19 cellular contexts compared by ENCODE assay signal in the genomic region with DNA sequence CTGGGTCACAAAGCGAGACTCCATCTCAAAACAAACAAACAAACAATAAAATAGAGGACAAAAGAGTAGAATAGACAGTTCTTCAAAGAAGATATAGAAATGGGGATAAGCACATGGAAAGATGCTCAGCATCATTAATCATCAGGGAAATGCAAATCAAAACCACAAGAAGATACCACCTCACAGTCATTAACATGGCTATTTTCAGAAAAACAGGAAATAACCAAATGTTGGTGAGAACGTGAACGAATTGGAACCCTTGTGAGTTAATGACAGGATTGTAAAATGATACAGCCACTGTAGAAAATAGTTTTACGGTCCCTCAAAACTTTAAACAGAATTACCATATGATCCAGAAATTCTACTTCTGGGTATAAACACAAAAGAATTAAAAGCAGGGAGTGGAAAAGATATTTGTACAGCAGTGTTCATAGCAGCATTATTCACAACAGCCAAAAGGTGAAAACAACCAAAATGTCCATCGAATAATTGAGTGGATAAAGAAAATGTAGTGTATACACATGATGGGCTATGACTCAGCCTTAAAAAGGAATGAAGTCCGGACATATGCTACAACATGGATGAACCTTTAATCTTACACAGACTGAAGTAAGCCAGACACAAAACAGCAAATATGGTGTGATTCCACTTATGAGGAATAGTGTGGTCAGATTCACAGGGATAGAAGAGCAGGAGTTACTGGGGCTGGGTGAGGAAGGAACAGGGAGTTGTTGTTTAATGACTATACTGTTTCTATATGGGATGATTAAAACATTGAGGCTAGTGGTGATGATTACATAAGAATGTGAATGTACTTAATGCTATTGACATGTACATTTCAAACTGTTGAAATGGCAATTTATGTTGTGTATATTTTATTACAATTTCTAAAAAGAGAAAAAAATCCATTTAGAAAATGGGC. TPM values are rescaled to one million over a fixed set of nuclear protein-coding genes. Genes with fewer than 3 reads are reported as not detected.
DNase-seq lines count a peak whose midpoint lies in the region; ATAC-seq and TF ChIP-seq lines count a peak whose summit lies in the region.
"Had no signal": no experiment of that assay in that cellular context is flagged by ENCODE, and none has a peak within 500 bp of the region (broad histone marks: within the 10 kb centered on the region; RNA-seq: fewer than 3 reads in every experiment).

No MANE protein-coding gene starts in this region.

- no peak overlapping the region for H3K27ac Mint-ChIP-seq in activated T-cell treated with anti-CD3 and anti-CD28 coated beads, Interleukin-2, amount 50 U/mL, for 24 hours
- H3K27ac Mint-ChIP-seq in activated T-helper 17 cell treated with anti-CD3 and anti-CD28 coated beads, Interleukin-2, amount 50 U/mL, for 72 hours: peak overlapping the region; percentile 40
- H3K27ac Mint-ChIP-seq in type B pancreatic cell: no peak overlapping the region

- no peak overlapping the region for H3K9ac ChIP-seq in Karpas-422 (ENCODE audit: low read length)

- H2AFZ ChIP-seq in Karpas-422 (ENCODE audit: low read length): no peak overlapping the region

- H3K9me3 Mint-ChIP-seq in activated T-cell treated with anti-CD3 and anti-CD28 coated beads, Interleukin-2, amount 50 U/mL, for 4 hours: peaks cover 3% of the 10 kb centered on the region
- peaks cover 2% of the 10 kb centered on the region for H3K9me3 Mint-ChIP-seq in activated T-cell treated with anti-CD3 and anti-CD28 coated beads, Interleukin-2, amount 50 U/mL, for 24 hours
- H3K9me3 Mint-ChIP-seq in activated T-helper 17 cell treated with anti-CD3 and anti-CD28 coated beads, Interleukin-2, amount 50 U/mL, for 72 hours: no peaks in the 10 kb centered on the region
- no peaks in the 10 kb centered on the region for H3K9me3 Mint-ChIP-seq in type B pancreatic cell
- H3K9me3 Mint-ChIP-seq: natural killer cell had no signal

- no peak overlapping the region for H3K27ac ChIP-seq in Karpas-422 (ENCODE audit: low read length)
- H3K27ac ChIP-seq: ascending aorta, gastrocnemius medialis, psoas muscle had no signal

- peak overlapping the region; percentile 27; the same call in 1 of the 2 replicates for H3K4me3 ChIP-seq in Karpas-422 (ENCODE audit: low read length)
- H3K4me3 ChIP-seq: ascending aorta, gastrocnemius medialis, lung, psoas muscle had no signal

- DNase-seq in activated T-cell treated with anti-CD3 and anti-CD28 coated beads, Interleukin-2, amount 50 U/mL, for 4 hours: no peak
- DNase-seq in activated T-cell treated with anti-CD3 and anti-CD28 coated beads, Interleukin-2, amount 50 U/mL, for 24 hours: no peak
- peak; percentile 65 for DNase-seq in Karpas-422
- DNase-seq in type B pancreatic cell (ENCODE audit: extremely low spot score, unreplicated experiment): no peak
- DNase-seq in COLO668 (lab: John Stamatoyannopoulos, UW; ENCODE audit: unreplicated experiment): no peak
- DNase-seq in Right ventricle myocardium superior: no peak
- DNase-seq: gastrocnemius medialis; immature natural killer cell; MM.1S; natural killer cell; psoas muscle; stimulated activated CD4-positive, alpha-beta T cell treated with anti-CD3 and anti-CD28 coated beads, Interleukin-12 subunit alpha, Interleukin-12 subunit beta, amount 100 ng/mL, for 4 hours; stimulated activated naive CD4-positive, alpha-beta T cell had no signal

- no peak for TF ChIP-seq CTCF in type B pancreatic cell (conservative IDR thresholded peaks at IDR 0.05)

- H3K27me3 Mint-ChIP-seq in activated T-cell treated with anti-CD3 and anti-CD28 coated beads, Interleukin-2, amount 50 U/mL, for 4 hours (ENCODE audit: low read depth): peaks cover 82% of the 10 kb centered on the region
- peaks cover 84% of the 10 kb centered on the region for H3K27me3 Mint-ChIP-seq in activated T-cell treated with anti-CD3 and anti-CD28 coated beads, Interleukin-2, amount 50 U/mL, for 24 hours
- H3K27me3 Mint-ChIP-seq in activated T-helper 17 cell treated with anti-CD3 and anti-CD28 coated beads, Interleukin-2, amount 50 U/mL, for 72 hours: peaks cover 53% of the 10 kb centered on the region
- H3K27me3 Mint-ChIP-seq in type B pancreatic cell: peaks cover 97% of the 10 kb centered on the region

- H3K36me3 ChIP-seq in Karpas-422 (ENCODE audit: insufficient read depth, low read length): no peaks in the 10 kb centered on the region
- H3K36me3 ChIP-seq: ascending aorta, gastrocnemius medialis had no signal

- peaks cover 2% of the 10 kb centered on the region for H3K36me3 Mint-ChIP-seq in activated T-cell treated with anti-CD3 and anti-CD28 coated beads, Interleukin-2, amount 50 U/mL, for 4 hours (ENCODE audit: insufficient read depth)
- H3K36me3 Mint-ChIP-seq in activated T-cell treated with anti-CD3 and anti-CD28 coated beads, Interleukin-2, amount 50 U/mL, for 24 hours (ENCODE audit: low read depth): no peaks in the 10 kb centered on the region
- peaks cover 13% of the 10 kb centered on the region for H3K36me3 Mint-ChIP-seq in activated T-helper 17 cell treated with anti-CD3 and anti-CD28 coated beads, Interleukin-2, amount 50 U/mL, for 72 hours (ENCODE audit: low read depth)
- H3K36me3 Mint-ChIP-seq in type B pancreatic cell: peaks cover 3% of the 10 kb centered on the region
- H3K36me3 Mint-ChIP-seq: immature natural killer cell had no signal

- no peaks in the 10 kb centered on the region for H4K20me1 ChIP-seq in Karpas-422 (ENCODE audit: insufficient read depth, low read depth, low read length)

- peaks cover 22% of the 10 kb centered on the region for H3K4me1 ChIP-seq in Karpas-422 (ENCODE audit: low read length)
- H3K4me1 ChIP-seq: ascending aorta, gastrocnemius medialis, psoas muscle had no signal

- H3K4me2 ChIP-seq in Karpas-422 (ENCODE audit: low read depth, low read length, poor library complexity, severe bottlenecking): peak overlapping the region; percentile 49

- H3K9me3 ChIP-seq in Karpas-422 (ENCODE audit: low read length): no peaks in the 10 kb centered on the region
- H3K9me3 ChIP-seq: ascending aorta, gastrocnemius medialis, psoas muscle had no signal

- peak; percentile 34 to 43 for ATAC-seq in activated T-cell treated with anti-CD3 and anti-CD28 coated beads, Interleukin-2, amount 50 U/mL, for 4 hours
- ATAC-seq in activated T-helper 17 cell treated with anti-CD3 and anti-CD28 coated beads, Interleukin-2, amount 50 U/mL, for 72 hours (replicated peaks): peak; percentile 71
- ATAC-seq in HG03442 (IDR thresholded peaks at IDR 0.05; ENCODE audit: unreplicated experiment) (no peak), Right ventricle myocardium superior (ENCODE audit: poor library complexity) (no peak)
- ATAC-seq: gastrocnemius medialis, natural killer cell, psoas muscle had no signal

- H3K9me2 ChIP-seq in Karpas-422 (replicated peaks; ENCODE audit: insufficient read depth, low read length): no peaks in the 10 kb centered on the region

- H3K4me3 Mint-ChIP-seq in activated T-cell treated with anti-CD3 and anti-CD28 coated beads, Interleukin-2, amount 50 U/mL, for 4 hours: no peak overlapping the region
- no peak overlapping the region for H3K4me3 Mint-ChIP-seq in activated T-cell treated with anti-CD3 and anti-CD28 coated beads, Interleukin-2, amount 50 U/mL, for 24 hours
- H3K4me3 Mint-ChIP-seq in activated T-helper 17 cell treated with anti-CD3 and anti-CD28 coated beads, Interleukin-2, amount 50 U/mL, for 72 hours: peak overlapping the region; percentile 32
- peak overlapping the region; percentile 4 for H3K4me3 Mint-ChIP-seq in type B pancreatic cell
- H3K4me3 Mint-ChIP-seq: natural killer cell had no signal

- H3K4me1 Mint-ChIP-seq in activated T-cell treated with anti-CD3 and anti-CD28 coated beads, Interleukin-2, amount 50 U/mL, for 4 hours (ENCODE audit: low read depth): peaks cover 40% of the 10 kb centered on the region
- peaks cover 69% of the 10 kb centered on the region for H3K4me1 Mint-ChIP-seq in activated T-cell treated with anti-CD3 and anti-CD28 coated beads, Interleukin-2, amount 50 U/mL, for 24 hours (ENCODE audit: low read depth)
- H3K4me1 Mint-ChIP-seq in activated T-helper 17 cell treated with anti-CD3 and anti-CD28 coated beads, Interleukin-2, amount 50 U/mL, for 72 hours: peaks cover 20% of the 10 kb centered on the region
- peaks cover 28% of the 10 kb centered on the region for H3K4me1 Mint-ChIP-seq in type B pancreatic cell (ENCODE audit: unreplicated experiment)

- no peaks in the 10 kb centered on the region for H3K27me3 ChIP-seq in Karpas-422 (ENCODE audit: low read length)

- intact Hi-C loops in Right ventricle myocardium superior (cut with DNase I): no loop called here

- H3K79me2 ChIP-seq in Karpas-422 (ENCODE audit: low read length): no peaks in the 10 kb centered on the region

RNA-seq across cellular contexts. Expression of a gene that starts 19.7 kb away (rescaled TPM):
- not detected for total RNA-seq in activated T-cell treated with anti-CD3 and anti-CD28 coated beads, Interleukin-2, amount 50 U/mL, for 4 hours
- not detected in 2 replicates for total RNA-seq in Karpas-422 (2014; rRNA removed; shearing (Covaris generic); ENCODE audit: low replicate concordance)
- total RNA-seq in activated T-helper 17 cell treated with anti-CD3 and anti-CD28 coated beads, Interleukin-2, amount 50 U/mL, for 72 hours: not detected
- not detected in 2 replicates for total RNA-seq in type B pancreatic cell (ENCODE audit: low replicate concordance)
- total RNA-seq in Right ventricle myocardium superior: not detected
- total RNA-seq: ascending aorta, gastrocnemius medialis, HT1080, lung, natural killer cell, psoas muscle, urinary bladder had no signal

RNA-seq across cellular contexts. Expression of a gene that starts 36.1 kb away (rescaled TPM):
- not detected for total RNA-seq in activated T-cell treated with anti-CD3 and anti-CD28 coated beads, Interleukin-2, amount 50 U/mL, for 4 hours
- total RNA-seq in Karpas-422 (2014; rRNA removed; shearing (Covaris generic); ENCODE audit: low replicate concordance): not detected in 2 replicates
- not detected for total RNA-seq in activated T-helper 17 cell treated with anti-CD3 and anti-CD28 coated beads, Interleukin-2, amount 50 U/mL, for 72 hours
- not detected in 2 replicates for total RNA-seq in type B pancreatic cell (ENCODE audit: low replicate concordance)
- not detected for total RNA-seq in Right ventricle myocardium superior
- total RNA-seq: ascending aorta, gastrocnemius medialis, HT1080, lung, natural killer cell, psoas muscle, urinary bladder had no signal

RNA-seq across cellular contexts. Expression of a gene that starts 37.9 kb away (rescaled TPM):
- total RNA-seq in activated T-cell treated with anti-CD3 and anti-CD28 coated beads, Interleukin-2, amount 50 U/mL, for 4 hours: 1 to 10 TPM in 1 of 3 donors, under 1 TPM in 2; 0.18 to 2.1 (median 0.99) TPM
- 2.0 TPM in 1 of 2 replicates, not detected in the other for total RNA-seq in Karpas-422 (2014; rRNA removed; shearing (Covaris generic); ENCODE audit: low replicate concordance)
- total RNA-seq in activated T-helper 17 cell treated with anti-CD3 and anti-CD28 coated beads, Interleukin-2, amount 50 U/mL, for 72 hours: 1 to 10 TPM; 2.7 to 5.9 TPM
- total RNA-seq in type B pancreatic cell (ENCODE audit: low replicate concordance) (0.58 and 0.76 TPM in 2 replicates), Right ventricle myocardium superior (10.8 TPM)

RNA-seq across cellular contexts. Expression of a gene that starts 56.0 kb away (rescaled TPM):
- 10 to 100 TPM; 37.6 to 39.5 (median 38.3) TPM for total RNA-seq in activated T-cell treated with anti-CD3 and anti-CD28 coated beads, Interleukin-2, amount 50 U/mL, for 4 hours
- 23.6 and 46.2 TPM in 2 replicates for total RNA-seq in Karpas-422 (2014; rRNA removed; shearing (Covaris generic); ENCODE audit: low replicate concordance)
- 10 to 100 TPM; 27.1 to 30.8 TPM for total RNA-seq in activated T-helper 17 cell treated with anti-CD3 and anti-CD28 coated beads, Interleukin-2, amount 50 U/mL, for 72 hours
- 22.1 and 31.2 TPM in 2 replicates for total RNA-seq in type B pancreatic cell (ENCODE audit: low replicate concordance)
- 20.7 TPM for total RNA-seq in Right ventricle myocardium superior

Comparison
In these comparisons a context has a peak if more than half of its experiments do, and no peak if none do; other contexts are left out.
1. ATAC-seq: peak in activated T-cell treated with anti-CD3 and anti-CD28 coated beads, Interleukin-2, amount 50 U/mL, for 4 hours (2 of 2) and activated T-helper 17 cell treated with anti-CD3 and anti-CD28 coated beads, Interleukin-2, amount 50 U/mL, for 72 hours (single experiment); none in HG03442 (single experiment) and Right ventricle myocardium superior (single experiment).
2. H3K4me3 Mint-ChIP-seq: peak in activated T-helper 17 cell treated with anti-CD3 and anti-CD28 coated beads, Interleukin-2, amount 50 U/mL, for 72 hours (single experiment) and type B pancreatic cell (single experiment); none in activated T-cell treated with anti-CD3 and anti-CD28 coated beads, Interleukin-2, amount 50 U/mL, for 4 hours (single experiment) and activated T-cell treated with anti-CD3 and anti-CD28 coated beads, Interleukin-2, amount 50 U/mL, for 24 hours (single experiment).